9 cellular contexts compared by ENCODE assay signal in the genomic region with DNA sequence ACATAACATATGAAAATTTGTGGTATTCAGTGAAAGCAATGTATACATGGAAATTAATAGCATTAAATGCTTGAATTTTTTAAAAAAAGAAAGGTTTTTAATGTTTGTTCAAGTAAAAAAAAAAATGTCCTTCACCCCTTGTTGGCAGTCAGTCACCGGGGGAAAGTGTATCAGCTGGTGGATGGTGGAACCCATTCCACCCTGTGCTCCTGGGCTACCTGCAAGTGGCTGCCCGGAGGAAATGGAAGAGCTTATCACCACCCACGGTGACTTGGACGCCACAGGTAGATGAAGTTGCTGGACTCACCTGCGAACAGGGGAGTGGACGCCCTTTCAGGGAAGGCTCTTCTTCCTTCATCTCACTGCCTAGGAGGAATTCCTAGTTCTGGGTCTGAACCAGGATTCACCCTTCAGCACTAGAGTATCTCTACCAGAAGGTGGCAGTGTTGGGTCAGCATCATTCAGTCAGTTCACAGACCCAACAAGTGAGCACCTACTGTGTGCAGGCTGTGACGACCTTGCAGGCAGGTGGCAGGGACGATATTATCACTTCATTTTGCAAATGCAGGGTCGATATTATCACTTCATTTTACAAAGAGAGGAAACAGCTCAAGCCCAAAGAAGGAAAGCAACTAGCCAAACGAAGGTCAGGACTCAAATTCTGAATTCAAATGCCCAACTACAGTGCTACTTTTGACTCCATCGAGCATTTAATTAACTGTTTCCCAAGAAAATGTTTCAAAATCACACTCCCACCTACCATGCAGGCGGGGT. TPM values are rescaled to one million over a fixed set of nuclear protein-coding genes. Genes with fewer than 3 reads are reported as not detected.
DNase-seq lines count a peak whose midpoint lies in the region; ATAC-seq and TF ChIP-seq lines count a peak whose summit lies in the region.
"Had no signal": no experiment of that assay in that cellular context is flagged by ENCODE, and none has a peak within 500 bp of the region (broad histone marks: within the 10 kb centered on the region; RNA-seq: fewer than 3 reads in every experiment).

No MANE protein-coding gene starts in this region.

- POLR2A ChIA-PET in CD4-positive, alpha-beta memory T cell (lab: Charles Lee; ENCODE audit: partially characterized antibody) = no interaction called here

- H3K4me1 Mint-ChIP-seq in CD4-positive, alpha-beta memory T cell = peaks cover 3 to 11% (median 8%) of the 10 kb centered on the region in 4 donors

- no peak overlapping the region for H3K4me3 ChIP-seq in CD4-positive, alpha-beta memory T cell (ENCODE audit: low read length in 2 of 2)
- no peak overlapping the region for H3K4me3 ChIP-seq in H7 (ENCODE audit: insufficient read depth, low read depth, low read length)
- no peak overlapping the region for H3K4me3 ChIP-seq in left ventricle myocardium inferior

- intact Hi-C loops in CD4-positive, alpha-beta memory T cell (cut with micrococcal nuclease) = no loop called here
- intact Hi-C loops in left ventricle myocardium inferior (cut with micrococcal nuclease) = loop anchor here (2.0 kb wide), 1 partner anchor 141 kb away; no protein-coding TSS in a partner anchor

- peaks cover 12 to 29% of the 10 kb centered on the region in 2 donors for H3K27me3 Mint-ChIP-seq in CD4-positive, alpha-beta memory T cell

- H3K36me3 ChIP-seq in CD4-positive, alpha-beta memory T cell (ENCODE audit: insufficient read depth, low read length) = no peaks in the 10 kb centered on the region
- no peaks in the 10 kb centered on the region for H3K36me3 ChIP-seq in H7 (replicated peaks; ENCODE audit: control insufficient read depth, insufficient read depth, low read length)
- H3K36me3 ChIP-seq in left ventricle myocardium inferior = no peaks in the 10 kb centered on the region
- H3K36me3 ChIP-seq: neutrophil had no signal

- H3K9me3 Mint-ChIP-seq in CD4-positive, alpha-beta memory T cell = peaks cover 0 to 17% (median 2%) of the 10 kb centered on the region in 8 donors
- no peaks in the 10 kb centered on the region for H3K9me3 Mint-ChIP-seq in activated naive CD4-positive, alpha-beta T cell treated with anti-CD3 and anti-CD28 coated beads, Interleukin-2, amount 50 U/mL, for 72 hours

- DNase-seq in CD4-positive, alpha-beta memory T cell = peak in 4 of 5 donors; percentile 12 to 21 (median 18)
- DNase-seq in H7 (peak; percentile 81), NCI-H82 (lab: John Stamatoyannopoulos, UW) (peak; percentile 88), left ventricle myocardium inferior (no peak), renal cortical epithelial cell (ENCODE audit: low read depth) (peak; percentile 60)
- peak; percentile 48 to 55 for DNase-seq in activated naive CD4-positive, alpha-beta T cell treated with anti-CD3 and anti-CD28 coated beads, Interleukin-2, amount 50 U/mL, for 72 hours (ENCODE audit: low spot score in 2 of 2)

- TF ChIP-seq CTCF in left ventricle myocardium inferior (IDR thresholded peaks at IDR 0.05; ENCODE audit: borderline replicate concordance) = peak; percentile 85

- no peaks in the 10 kb centered on the region for H3K9me3 ChIP-seq in CD4-positive, alpha-beta memory T cell (ENCODE audit: control insufficient read depth in 1 of 2, low read length in 2 of 2)
- H3K9me3 ChIP-seq in left ventricle myocardium inferior (replicated peaks) = no peaks in the 10 kb centered on the region
- H3K9me3 ChIP-seq: neutrophil had no signal

- no peak overlapping the region for H3K27ac ChIP-seq in CD4-positive, alpha-beta memory T cell (ENCODE audit: low read depth, low read length)
- H3K27ac ChIP-seq in left ventricle myocardium inferior (replicated peaks) = no peak overlapping the region
- H3K27ac ChIP-seq: neutrophil had no signal

- H3K36me3 Mint-ChIP-seq in CD4-positive, alpha-beta memory T cell = no peaks in the 10 kb centered on the region
- no peaks in the 10 kb centered on the region for H3K36me3 Mint-ChIP-seq in activated naive CD4-positive, alpha-beta T cell treated with anti-CD3 and anti-CD28 coated beads, Interleukin-2, amount 50 U/mL, for 72 hours

- peaks cover 5% of the 10 kb centered on the region for H3K4me1 ChIP-seq in CD4-positive, alpha-beta memory T cell (ENCODE audit: insufficient read depth, low read length)
- H3K4me1 ChIP-seq in left ventricle myocardium inferior = no peaks in the 10 kb centered on the region

- H3K4me3 Mint-ChIP-seq in CD4-positive, alpha-beta memory T cell = no peak overlapping the region

- CTCF ChIA-PET in CD4-positive, alpha-beta memory T cell (lab: Charles Lee; ENCODE audit: partially characterized antibody) = interaction anchor here (1.5 to 4.0 kb wide), 5 partner anchors 8 to 140 kb away, joined by 3 to 43 read pairs (median 7); no protein-coding TSS in a partner anchor

- H3K27ac Mint-ChIP-seq in CD4-positive, alpha-beta memory T cell = no peak overlapping the region
- no peak overlapping the region for H3K27ac Mint-ChIP-seq in activated naive CD4-positive, alpha-beta T cell treated with anti-CD3 and anti-CD28 coated beads, Interleukin-2, amount 50 U/mL, for 72 hours

- ATAC-seq in activated naive CD4-positive, alpha-beta T cell treated with anti-CD3 and anti-CD28 coated beads, Interleukin-2, amount 50 U/mL, for 72 hours = peak; percentile 71 to 82
- ATAC-seq in HG03565 (IDR thresholded peaks at IDR 0.05; ENCODE audit: unreplicated experiment) (no peak), HG03521 (IDR thresholded peaks at IDR 0.05; ENCODE audit: unreplicated experiment) (no peak)

- H3K27me3 ChIP-seq in CD4-positive, alpha-beta memory T cell (ENCODE audit: insufficient read depth, low read length) = peaks cover 4% of the 10 kb centered on the region
- H3K27me3 ChIP-seq in H7 (ENCODE audit: control insufficient read depth, insufficient read depth, low read length) (no peaks in the 10 kb centered on the region), left ventricle myocardium inferior (ENCODE audit: low read depth) (peaks cover 79% of the 10 kb centered on the region)

RNA-seq across cellular contexts. Expression of gene CIB4, which starts 35.8 kb away (rescaled TPM):
- total RNA-seq in CD4-positive, alpha-beta memory T cell = not detected
- polyA plus RNA-seq in CD4-positive, alpha-beta memory T cell = not detected
- not detected in 2 replicates for total RNA-seq in H7 (2014; rRNA removed; shearing (Covaris generic))
- not detected for total RNA-seq in activated naive CD4-positive, alpha-beta T cell treated with anti-CD3 and anti-CD28 coated beads, Interleukin-2, amount 50 U/mL, for 72 hours
- total RNA-seq in left ventricle myocardium inferior = not detected
- not detected in 2 replicates for total RNA-seq in renal cortical epithelial cell

Comparison
In these comparisons a context has a peak if more than half of its experiments do, and no peak if none do; other contexts are left out.
1. ATAC-seq: peak in activated naive CD4-positive, alpha-beta T cell treated with anti-CD3 and anti-CD28 coated beads, Interleukin-2, amount 50 U/mL, for 72 hours (2 of 2); none in HG03565 (single experiment) and HG03521 (single experiment).